9 cellular contexts compared by ENCODE assay signal in the genomic region with DNA sequence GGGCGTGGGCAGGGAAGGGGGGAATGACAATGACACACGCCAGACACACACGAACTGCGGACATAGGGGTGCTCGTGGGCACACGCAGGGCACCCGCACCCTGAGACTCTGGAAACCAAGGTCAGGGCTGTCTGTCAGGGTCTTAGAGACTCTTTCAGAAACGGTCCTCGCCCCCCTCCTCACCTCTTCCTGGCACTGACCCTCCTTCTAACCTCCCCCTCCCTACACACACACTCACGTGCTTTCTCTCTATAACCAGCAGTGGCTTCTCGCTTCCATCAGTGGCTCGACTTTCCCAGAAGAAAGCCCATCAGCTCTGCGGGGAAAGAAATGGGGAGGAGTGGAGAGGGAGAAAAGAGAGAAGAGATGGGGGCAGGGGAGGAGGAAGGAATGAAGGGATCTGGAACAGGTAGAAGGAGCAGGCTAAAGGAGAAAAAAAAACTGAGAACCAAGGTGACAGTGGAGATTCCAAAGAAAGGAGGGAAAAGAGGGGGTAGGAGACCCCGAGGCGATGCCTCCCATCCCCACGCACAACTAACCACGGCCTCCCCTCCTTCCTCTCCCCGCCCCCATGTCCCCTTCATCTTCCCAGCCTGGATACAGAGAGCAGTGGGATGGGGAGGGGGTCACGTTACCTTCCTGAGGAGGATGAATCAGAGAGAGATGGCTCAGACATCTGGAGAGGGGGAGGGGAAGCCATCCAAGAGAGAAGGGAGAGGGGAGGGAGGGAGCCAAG.
DNase-seq lines count a peak whose midpoint lies in the region; ATAC-seq lines count a peak whose summit lies in the region.
"Had no signal": no experiment of that assay in that cellular context is flagged by ENCODE, and none has a peak within 500 bp of the region (broad histone marks: within the 10 kb centered on the region; RNA-seq: fewer than 3 reads in every experiment).

No MANE protein-coding gene starts in this region.

- H3K4me1 Mint-ChIP-seq in activated naive CD4-positive, alpha-beta T cell treated with anti-CD3 and anti-CD28 coated beads, Interleukin-2, amount 50 U/mL, for 24 hours, result peaks cover 68% of the 10 kb centered on the region
- peaks cover 67% of the 10 kb centered on the region for H3K4me1 Mint-ChIP-seq in activated naive CD4-positive, alpha-beta T cell treated with anti-CD3 and anti-CD28 coated beads, Interleukin-2, amount 10 ng/mL, durations not matched to agents 7 days and 5 days
- H3K4me1 Mint-ChIP-seq in stimulated activated effector memory CD8-positive, alpha-beta T cell treated with anti-CD3 and anti-CD28 coated beads, Interleukin-12 subunit alpha, Interleukin-12 subunit beta, amount 100 ng/mL, for 72 hours, result peaks cover 71% of the 10 kb centered on the region

- no peaks in the 10 kb centered on the region for H3K9me3 Mint-ChIP-seq in activated naive CD4-positive, alpha-beta T cell treated with anti-CD3 and anti-CD28 coated beads, Interleukin-2, amount 50 U/mL, for 24 hours
- H3K9me3 Mint-ChIP-seq in activated naive CD4-positive, alpha-beta T cell treated with anti-CD3 and anti-CD28 coated beads, Interleukin-2, amount 10 ng/mL, durations not matched to agents 7 days and 5 days, result no peaks in the 10 kb centered on the region
- no peaks in the 10 kb centered on the region for H3K9me3 Mint-ChIP-seq in stimulated activated effector memory CD8-positive, alpha-beta T cell treated with anti-CD3 and anti-CD28 coated beads, Interleukin-12 subunit alpha, Interleukin-12 subunit beta, amount 100 ng/mL, for 72 hours

- peaks cover 48% of the 10 kb centered on the region for H3K27me3 Mint-ChIP-seq in activated naive CD4-positive, alpha-beta T cell treated with anti-CD3 and anti-CD28 coated beads, Interleukin-2, amount 50 U/mL, for 24 hours
- peaks cover 100% of the 10 kb centered on the region for H3K27me3 Mint-ChIP-seq in activated naive CD4-positive, alpha-beta T cell treated with anti-CD3 and anti-CD28 coated beads, Interleukin-2, amount 10 ng/mL, durations not matched to agents 7 days and 5 days

- DNase-seq in activated naive CD4-positive, alpha-beta T cell treated with anti-CD3 and anti-CD28 coated beads, Interleukin-2, amount 10 ng/mL, durations not matched to agents 7 days and 5 days, result no peak
- peak; percentile 47 for DNase-seq in NCI-H524 treated with DMSO at 0.1 percent for 48 hours (lab: John Stamatoyannopoulos, UW)
- DNase-seq in epidermal melanocyte (ENCODE audit: insufficient read length, low spot score), result peak; percentile 7
- no peak for DNase-seq in stimulated activated effector memory CD8-positive, alpha-beta T cell treated with anti-CD3 and anti-CD28 coated beads, Interleukin-12 subunit alpha, Interleukin-12 subunit beta, amount 100 ng/mL, for 72 hours (ENCODE audit: low spot score in 2 of 2)
- DNase-seq in GM19238 (ENCODE audit: insufficient read length, low spot score), result no peak
- DNase-seq in MV-4-11 (lab: John Stamatoyannopoulos, UW), result no peak
- no peak for DNase-seq in activated naive CD4-positive, alpha-beta T cell treated with anti-CD3 and anti-CD28 coated beads, Interleukin-2, amount 50 U/mL, for 16 hours
- DNase-seq: SJCRH30 had no signal

- CTCF ChIA-PET in activated naive CD4-positive, alpha-beta T cell treated with anti-CD3 and anti-CD28 coated beads, Interleukin-2, amount 10 ng/mL, durations not matched to agents 7 days and 5 days (lab: Charles Lee), result no interaction called here

- no peak for ATAC-seq in stimulated activated effector memory CD8-positive, alpha-beta T cell treated with anti-CD3 and anti-CD28 coated beads, Interleukin-12 subunit alpha, Interleukin-12 subunit beta, amount 100 ng/mL, for 72 hours

- H3K4me3 Mint-ChIP-seq in activated naive CD4-positive, alpha-beta T cell treated with anti-CD3 and anti-CD28 coated beads, Interleukin-2, amount 50 U/mL, for 24 hours, result peak overlapping the region; percentile 36
- no peak overlapping the region for H3K4me3 Mint-ChIP-seq in activated naive CD4-positive, alpha-beta T cell treated with anti-CD3 and anti-CD28 coated beads, Interleukin-2, amount 10 ng/mL, durations not matched to agents 7 days and 5 days
- H3K4me3 Mint-ChIP-seq in stimulated activated effector memory CD8-positive, alpha-beta T cell treated with anti-CD3 and anti-CD28 coated beads, Interleukin-12 subunit alpha, Interleukin-12 subunit beta, amount 100 ng/mL, for 72 hours, result peak overlapping the region; percentile 89

- H3K27ac Mint-ChIP-seq in activated naive CD4-positive, alpha-beta T cell treated with anti-CD3 and anti-CD28 coated beads, Interleukin-2, amount 50 U/mL, for 24 hours, result no peak overlapping the region
- H3K27ac Mint-ChIP-seq in activated naive CD4-positive, alpha-beta T cell treated with anti-CD3 and anti-CD28 coated beads, Interleukin-2, amount 10 ng/mL, durations not matched to agents 7 days and 5 days, result no peak overlapping the region
- no peak overlapping the region for H3K27ac Mint-ChIP-seq in stimulated activated effector memory CD8-positive, alpha-beta T cell treated with anti-CD3 and anti-CD28 coated beads, Interleukin-12 subunit alpha, Interleukin-12 subunit beta, amount 100 ng/mL, for 72 hours

- no peaks in the 10 kb centered on the region for H3K36me3 Mint-ChIP-seq in activated naive CD4-positive, alpha-beta T cell treated with anti-CD3 and anti-CD28 coated beads, Interleukin-2, amount 50 U/mL, for 24 hours
- peaks cover 5% of the 10 kb centered on the region for H3K36me3 Mint-ChIP-seq in activated naive CD4-positive, alpha-beta T cell treated with anti-CD3 and anti-CD28 coated beads, Interleukin-2, amount 10 ng/mL, durations not matched to agents 7 days and 5 days
- peaks cover 27% of the 10 kb centered on the region for H3K36me3 Mint-ChIP-seq in stimulated activated effector memory CD8-positive, alpha-beta T cell treated with anti-CD3 and anti-CD28 coated beads, Interleukin-12 subunit alpha, Interleukin-12 subunit beta, amount 100 ng/mL, for 72 hours

Comparison
In these comparisons a context has a peak if more than half of its experiments do, and no peak if none do; other contexts are left out.
1. DNase-seq: peak in NCI-H524 treated with DMSO at 0.1 percent for 48 hours (single experiment) and epidermal melanocyte (single experiment); none in activated naive CD4-positive, alpha-beta T cell treated with anti-CD3 and anti-CD28 coated beads, Interleukin-2, amount 10 ng/mL, durations not matched to agents 7 days and 5 days (single experiment), stimulated activated effector memory CD8-positive, alpha-beta T cell treated with anti-CD3 and anti-CD28 coated beads, Interleukin-12 subunit alpha, Interleukin-12 subunit beta, amount 100 ng/mL, for 72 hours (0 of 2), GM19238 (single experiment), MV-4-11 (single experiment) and activated naive CD4-positive, alpha-beta T cell treated with anti-CD3 and anti-CD28 coated beads, Interleukin-2, amount 50 U/mL, for 16 hours (single experiment).